8 cellular contexts compared by ENCODE assay signal in genomic region chrX:46759645-46759974, GRCh38. TPM values are rescaled to one million over a fixed set of nuclear protein-coding genes. Genes with fewer than 3 reads are reported as not detected.
DNase-seq lines count a peak whose midpoint lies in the region; ATAC-seq and TF ChIP-seq lines count a peak whose summit lies in the region.

No MANE protein-coding gene starts in this region.

- ATAC-seq in heart left ventricle = no peak
- no peak for ATAC-seq in Right ventricle myocardium superior (ENCODE audit: poor library complexity)
- ATAC-seq in activated B cell treated with CpG ODN at 0.5 μM for 24 hours (ENCODE audit: low read depth) = no peak
- peak; percentile 7 for ATAC-seq in aorta (ENCODE audit: low FRiP score)

- intact Hi-C loops in heart left ventricle (cut with DNase I) = loop anchor here (1.0 to 5.0 kb wide), 8 partner anchors 33 to 333 kb away; no protein-coding TSS in a partner anchor
- intact Hi-C loops in Right ventricle myocardium superior (cut with DNase I) = loop anchor here (5.0 kb wide), 1 partner anchor 38 kb away; no protein-coding TSS in a partner anchor
- intact Hi-C loops in activated B cell treated with CpG ODN at 0.5 μM for 24 hours (cut with micrococcal nuclease) = loop anchor here (1.0 to 5.0 kb wide), 12 partner anchors 33 to 763 kb away; partner anchors contain the start of genes CHST7 and RP2
- intact Hi-C loops in aorta (cut with DNase I) = loop anchor here (2.0 to 10.0 kb wide), 4 partner anchors 33 to 275 kb away; no protein-coding TSS in a partner anchor

- H3K27me3 ChIP-seq in heart left ventricle (peaks cover 0 to 23% (median 0%) of the 10 kb centered on the region in 9 donors), aorta (ENCODE audit: control insufficient read depth in 1 of 2, insufficient read depth in 2 of 2, low read length in 1 of 2) (no peaks in the 10 kb centered on the region)

- peaks cover 0 to 5% (median 0%) of the 10 kb centered on the region in 12 donors for H3K4me1 ChIP-seq in heart left ventricle
- no peaks in the 10 kb centered on the region for H3K4me1 ChIP-seq in aorta (ENCODE audit: control insufficient read depth in 1 of 2, insufficient read depth in 2 of 2, low read length in 2 of 2)

- WGBS in heart left ventricle, 4 donors = 11 to 35% (median 19%) methylated on average over 4 of the region's 4 CpGs
- 6 to 35% methylated on average over 4 of the region's 4 CpGs for WGBS in aorta, 2 donors

- no peak for TF ChIP-seq POLR2A in heart left ventricle (IDR thresholded peaks at IDR 0.05)

- no peak for DNase-seq in heart left ventricle
- DNase-seq in Right ventricle myocardium superior = no peak
- no peak for DNase-seq in activated B cell treated with CpG ODN at 0.5 μM for 24 hours
- no peak for DNase-seq in immature natural killer cell
- no peak for DNase-seq in aorta
- DNase-seq in NCI-H2107 (lab: John Stamatoyannopoulos, UW) = no peak
- no peak for DNase-seq in UCSD-AML1 (lab: John Stamatoyannopoulos, UW; ENCODE audit: unreplicated experiment)
- DNase-seq in mesenteric fat pad (ENCODE audit: low spot score) = no peak

- H3K27me3 Mint-ChIP-seq in activated B cell treated with CpG ODN at 0.5 μM for 24 hours (no peaks in the 10 kb centered on the region), immature natural killer cell (ENCODE audit: low read depth in 3 of 3) (peaks cover 3 to 20% (median 14%) of the 10 kb centered on the region in 3 donors)

- H3K4me1 Mint-ChIP-seq in activated B cell treated with CpG ODN at 0.5 μM for 24 hours (peaks cover 38% of the 10 kb centered on the region), immature natural killer cell (peaks cover 13% of the 10 kb centered on the region in 2 donors)

- no peaks in the 10 kb centered on the region for H3K9me3 Mint-ChIP-seq in activated B cell treated with CpG ODN at 0.5 μM for 24 hours
- H3K9me3 Mint-ChIP-seq in immature natural killer cell = no peaks in the 10 kb centered on the region

- POLR2A ChIA-PET in activated B cell treated with CpG ODN at 0.5 μM for 24 hours (lab: Charles Lee) = interaction anchor here (0.8 to 1.1 kb wide), 3 partner anchors 33 to 131 kb away, joined by 3 to 6 read pairs (median 5); no protein-coding TSS in a partner anchor

- TF ChIP-seq CTCF in heart left ventricle (IDR thresholded peaks at IDR 0.05) (no peak), activated B cell treated with CpG ODN at 0.5 μM for 24 hours (IDR thresholded peaks at IDR 0.05) (no peak)

- no peaks in the 10 kb centered on the region for H3K36me3 ChIP-seq in heart left ventricle
- H3K36me3 ChIP-seq in aorta (ENCODE audit: control insufficient read depth in 1 of 2, insufficient read depth in 2 of 2, low read length in 1 of 2) = no peaks in the 10 kb centered on the region

- CTCF ChIA-PET in activated B cell treated with CpG ODN at 0.5 μM for 24 hours (lab: Charles Lee) = interaction anchor here (0.8 to 2.6 kb wide), 6 partner anchors 17 to 205 kb away, joined by 3 to 14 read pairs (median 4); no protein-coding TSS in a partner anchor

- H3K9me3 ChIP-seq in heart left ventricle = peaks cover 0 to 13% (median 0%) of the 10 kb centered on the region in 12 donors
- H3K9me3 ChIP-seq in aorta (ENCODE audit: control insufficient read depth, low read length) = no peaks in the 10 kb centered on the region

- H3K36me3 Mint-ChIP-seq in activated B cell treated with CpG ODN at 0.5 μM for 24 hours (ENCODE audit: low read depth) (peaks cover 14% of the 10 kb centered on the region), immature natural killer cell (no peaks in the 10 kb centered on the region)

- H3K4me3 ChIP-seq in heart left ventricle (peak overlapping the region in 11 of 12 donors; percentile 9 to 61 (median 51)), aorta (ENCODE audit: low read length in 2 of 2) (no peak overlapping the region)

- H3K4me3 Mint-ChIP-seq in activated B cell treated with CpG ODN at 0.5 μM for 24 hours (peak overlapping the region; percentile 87), immature natural killer cell (peak overlapping the region; percentile 70 to 81 (median 77))

- H3K27ac Mint-ChIP-seq in activated B cell treated with CpG ODN at 0.5 μM for 24 hours = peak overlapping the region; percentile 92
- H3K27ac Mint-ChIP-seq in immature natural killer cell = peak overlapping the region in 1 of 6 donors; percentile 55

- H3K27ac ChIP-seq in heart left ventricle = no peak overlapping the region
- no peak overlapping the region for H3K27ac ChIP-seq in aorta (ENCODE audit: low read depth in 1 of 2, low read length in 2 of 2)

RNA-seq across cellular contexts. Expression of gene SLC9A7, which starts 0.7 kb away (rescaled TPM):
- total RNA-seq in heart left ventricle (1 to 10 TPM; 1.9 to 8.6 (median 2.6) TPM), Right ventricle myocardium superior (4.4 TPM), activated B cell treated with CpG ODN at 0.5 μM for 24 hours (44.5 and 55.1 TPM in 2 replicates), aorta (1 to 10 TPM; 2.5 to 3.0 TPM), mesenteric fat pad (1.3 TPM)
- polyA plus RNA-seq in heart left ventricle (1 to 10 TPM in 1 of 2 donors, under 1 TPM in 1; 0.46 to 1.1 TPM), immature natural killer cell (1 to 10 TPM; 1.0 to 2.0 (median 1.3) TPM), aorta (under 1 TPM; 0.33 to 0.38 TPM)

Comparison
In these comparisons a context has a peak if more than half of its experiments do, and no peak if none do; other contexts are left out.
1. H3K4me3 ChIP-seq: peak in heart left ventricle (11 of 12); none in aorta (0 of 2).